ENCODE assay signal across 8 cellular contexts in genomic region chr16:30183236-30183960, GRCh38. TPM values are rescaled to one million over a fixed set of nuclear protein-coding genes. Genes with fewer than 3 reads are reported as not detected.
DNase-seq lines count a peak whose midpoint lies in the region; ATAC-seq, FAIRE-seq and TF ChIP-seq lines count a peak whose summit lies in the region.

Gene CORO1A (plus strand): TSS chr16:30183602. CDS start chr16:30185210, 1,608 bp downstream.

- DNase-seq in AG09319 (ENCODE audit: extremely low read depth, low read depth) = peak; percentile 23
- peak; percentile 80 for DNase-seq in NOMO-1 treated with DMSO at 0.1 percent for 48 hours (lab: John Stamatoyannopoulos, UW; ENCODE audit: unreplicated experiment)
- DNase-seq in activated CD8-positive, alpha-beta memory T cell treated with anti-CD3 and anti-CD28 coated beads, Interleukin-2, amount 10 ng/mL, durations not matched to agents 7 days and 5 days = peak; percentile 93
- DNase-seq in endothelial cell of umbilical vein (ENCODE audit: low read depth, low spot score) = peak; percentile 69
- DNase-seq in stimulated activated CD8-positive, alpha-beta memory T cell treated with anti-CD3 and anti-CD28 coated beads, Interleukin-2, amount 100 ng/mL, for 1 hour (ENCODE audit: low read depth in 2 of 2) = peak; percentile 67 to 70

- H3K4me3 ChIP-seq in endothelial cell of umbilical vein (replicated peaks in 1 of 3; ENCODE audit: insufficient read depth in 1 of 3, low read depth in 1 of 3, low read length in 3 of 3) = peak within 1 kb of the TSS; percentile 32 to 54 (median 42)
- peak within 1 kb of the TSS; percentile 94 for H3K4me3 ChIP-seq in mononuclear cell (ENCODE audit: low read length)

- H2AFZ ChIP-seq in endothelial cell of umbilical vein (ENCODE audit: low read depth, low read length) = peak within 1 kb of the TSS; percentile 94

- no peaks in the 10 kb centered on the region for H3K27me3 Mint-ChIP-seq in activated CD8-positive, alpha-beta memory T cell treated with anti-CD3 and anti-CD28 coated beads, Interleukin-2, amount 10 ng/mL, durations not matched to agents 7 days and 5 days

- peak within 1 kb of the TSS; percentile 35 for H3K9ac ChIP-seq in endothelial cell of umbilical vein (replicated peaks; ENCODE audit: extremely low read depth, insufficient read depth, low read length)

- peaks cover 5% of the 10 kb centered on the region for H3K4me1 ChIP-seq in endothelial cell of umbilical vein (ENCODE audit: control insufficient read depth, extremely low read depth, insufficient read depth, low read length)
- peaks cover 47% of the 10 kb centered on the region for H3K4me1 ChIP-seq in mononuclear cell (ENCODE audit: insufficient read depth, low read length)

- FAIRE-seq in endothelial cell of umbilical vein (lab: Jason Lieb, UNC) = peak; percentile 82

- no peaks in the 10 kb centered on the region for H3K79me2 ChIP-seq in endothelial cell of umbilical vein (ENCODE audit: control insufficient read depth, insufficient read depth, low read length)

- H3K9me3 ChIP-seq in endothelial cell of umbilical vein (replicated peaks; ENCODE audit: control insufficient read depth, insufficient read depth, low read length) = no peaks in the 10 kb centered on the region
- no peaks in the 10 kb centered on the region for H3K9me3 ChIP-seq in mononuclear cell (ENCODE audit: low read depth, low read length)

- BruUV-seq in endothelial cell of umbilical vein (replicated peaks; lab: Mats Ljungman, UMichigan) = no TSS peak

- no peaks in the 10 kb centered on the region for H3K27me3 ChIP-seq in endothelial cell of umbilical vein (ENCODE audit: control insufficient read depth in 2 of 2, insufficient read depth in 2 of 2, low read length in 2 of 2)
- no peaks in the 10 kb centered on the region for H3K27me3 ChIP-seq in mononuclear cell (ENCODE audit: insufficient read depth, low read length)

- H3K27ac ChIP-seq in endothelial cell of umbilical vein (ENCODE audit: insufficient read depth, low read depth, low read length) = no peak within 1 kb of the TSS

- intact Hi-C loops in endothelial cell of umbilical vein (cut with micrococcal nuclease) = no loop called here

- peak; percentile 54 for TF ChIP-seq POLR2A in endothelial cell of umbilical vein (IDR thresholded peaks at IDR 0.05; ENCODE audit: low read depth, low read length)

- POLR2A ChIA-PET in endothelial cell of umbilical vein (lab: Charles Lee) = no interaction called here

- H3K36me3 Mint-ChIP-seq in activated CD8-positive, alpha-beta memory T cell treated with anti-CD3 and anti-CD28 coated beads, Interleukin-2, amount 10 ng/mL, durations not matched to agents 7 days and 5 days = peaks cover 43% of the 10 kb centered on the region

- dilution Hi-C loops in endothelial cell of umbilical vein (cut with MboI; ENCODE audit: extremely low pct_ligation_motif_present, low sequenced_read_pairs) = no loop called here

- peak within 1 kb of the TSS; percentile 69 for H3K4me2 ChIP-seq in endothelial cell of umbilical vein (ENCODE audit: insufficient read depth, low read length)

- peak within 1 kb of the TSS; percentile 100 for H3K4me3 Mint-ChIP-seq in activated CD8-positive, alpha-beta memory T cell treated with anti-CD3 and anti-CD28 coated beads, Interleukin-2, amount 10 ng/mL, durations not matched to agents 7 days and 5 days

- H4K20me1 ChIP-seq in endothelial cell of umbilical vein (replicated peaks; ENCODE audit: control insufficient read depth, extremely low read depth, insufficient read depth, low read length) = no peaks in the 10 kb centered on the region

- ATAC-seq in GM19025 (IDR thresholded peaks at IDR 0.05; ENCODE audit: low read depth, unreplicated experiment) = peak; percentile 54
- ATAC-seq in HG03460 (IDR thresholded peaks at IDR 0.05; ENCODE audit: unreplicated experiment) = peak; percentile 48
- peak; percentile 59 for ATAC-seq in activated CD8-positive, alpha-beta memory T cell treated with anti-CD3 and anti-CD28 coated beads, Interleukin-2, amount 10 ng/mL, durations not matched to agents 7 days and 5 days

- TF ChIP-seq CTCF in AG09319 (IDR thresholded peaks at IDR 0.05; ENCODE audit: low read depth, low read length) (no peak), endothelial cell of umbilical vein (IDR thresholded peaks at IDR 0.05; ENCODE audit: extremely low read depth in 1 of 2, insufficient read depth in 1 of 2, low read depth in 1 of 2, low read length in 2 of 2) (no peak)

- peak within 1 kb of the TSS; percentile 100 for H3K27ac Mint-ChIP-seq in activated CD8-positive, alpha-beta memory T cell treated with anti-CD3 and anti-CD28 coated beads, Interleukin-2, amount 10 ng/mL, durations not matched to agents 7 days and 5 days

- H3K9me3 Mint-ChIP-seq in activated CD8-positive, alpha-beta memory T cell treated with anti-CD3 and anti-CD28 coated beads, Interleukin-2, amount 10 ng/mL, durations not matched to agents 7 days and 5 days (ENCODE audit: low read depth) = no peaks in the 10 kb centered on the region

- H3K36me3 ChIP-seq in endothelial cell of umbilical vein (ENCODE audit: control insufficient read depth in 2 of 2, extremely low read depth in 1 of 2, insufficient read depth in 2 of 2, low read length in 2 of 2) = no peaks in the 10 kb centered on the region

- H3K9me1 ChIP-seq in endothelial cell of umbilical vein (replicated peaks; ENCODE audit: control insufficient read depth, extremely low read depth, insufficient read depth, low read length) = no peaks in the 10 kb centered on the region

- peaks cover 30% of the 10 kb centered on the region for H3K4me1 Mint-ChIP-seq in activated CD8-positive, alpha-beta memory T cell treated with anti-CD3 and anti-CD28 coated beads, Interleukin-2, amount 10 ng/mL, durations not matched to agents 7 days and 5 days

- CTCF ChIA-PET in activated CD8-positive, alpha-beta memory T cell treated with anti-CD3 and anti-CD28 coated beads, Interleukin-2, amount 10 ng/mL, durations not matched to agents 7 days and 5 days (lab: Charles Lee) = interaction anchor here (0.7 to 2.2 kb wide), 6 partner anchors 41 to 226 kb away, joined by 3 to 15 read pairs (median 4); partner anchors contain the start of genes ALDOA and TBX6
- CTCF ChIA-PET in endothelial cell of umbilical vein (lab: Charles Lee) = interaction anchor here (1.0 kb wide), 3 partner anchors 91 to 234 kb away, joined by 6 to 8 read pairs (median 7); partner anchors contain the start of gene TBX6

TF ChIP-seq in endothelial cell of umbilical vein, 7 proteins besides CTCF, POLR2A, EP300 and RAD21:
- TF ChIP-seq POLR2AphosphoS5 (IDR thresholded peaks at IDR 0.05; ENCODE audit: insufficient read depth, low read depth, low read length) (peak; percentile 49), MAX (IDR thresholded peaks at IDR 0.05; ENCODE audit: insufficient read depth, insufficient read length) (no peak), MYC (IDR thresholded peaks at IDR 0.05; ENCODE audit: low read depth, low read length) (no peak), EZH2 (IDR thresholded peaks at IDR 0.05; ENCODE audit: borderline replicate concordance, low read depth, low read length, severe bottlenecking) (no peak), GATA2 (IDR thresholded peaks at IDR 0.05; ENCODE audit: insufficient read depth, insufficient read length, low read depth, low read length) (no peak), FOS (IDR thresholded peaks at IDR 0.05; ENCODE audit: borderline replicate concordance, insufficient read depth, low read length) (no peak), JUN (IDR thresholded peaks at IDR 0.05; ENCODE audit: borderline replicate concordance, insufficient read depth, insufficient read length, low read depth) (no peak)

RNA-seq across cellular contexts. Expression of gene CORO1A, which starts in this region (rescaled TPM):
- 1,000 to 10,000 TPM; 1,639 to 1,875 TPM for total RNA-seq in activated CD8-positive, alpha-beta memory T cell treated with anti-CD3 and anti-CD28 coated beads, Interleukin-2, amount 10 ng/mL, durations not matched to agents 7 days and 5 days
- total RNA-seq in endothelial cell of umbilical vein (6.1 and 6.6 TPM in 2 replicates), mononuclear cell (361 TPM)
- polyA plus RNA-seq in endothelial cell of umbilical vein = 4.7 and 6.4 TPM in 2 replicates
- 4.2 and 4.3 TPM in 2 replicates for polyA plus RNA-seq in endothelial cell of umbilical vein (2011; cell fraction: cytosol; rRNA removed)
- polyA plus RNA-seq in endothelial cell of umbilical vein (2011; cell fraction: nucleus; rRNA removed) = 6.0 and 6.4 TPM in 2 replicates
- polyA plus RNA-seq in endothelial cell of umbilical vein (2012) = 7.1 and 9.5 TPM in 2 replicates
- polyA minus RNA-seq in endothelial cell of umbilical vein = 1.1 and 7.8 TPM in 2 replicates
- not detected for polyA minus RNA-seq in endothelial cell of umbilical vein (2011; cell fraction: cytosol; rRNA and poly(A)+ RNA removed)
- polyA minus RNA-seq in endothelial cell of umbilical vein (2011; cell fraction: nucleus; rRNA and poly(A)+ RNA removed) = 0.38 and 1.2 TPM in 2 replicates

Comparison
In these comparisons a context has a peak if more than half of its experiments do, and no peak if none do; other contexts are left out.
1. RNA of gene CORO1A (total RNA-seq): 1,639 to 1,875 TPM in activated CD8-positive, alpha-beta memory T cell treated with anti-CD3 and anti-CD28 coated beads, Interleukin-2, amount 10 ng/mL, durations not matched to agents 7 days and 5 days and 361 TPM in mononuclear cell (single experiment); 6.1 to 6.6 TPM in endothelial cell of umbilical vein; every median in the first group is over 10 times any median in the second.
2. DNase-seq: peak in every context shown above with its lines; median percentile 93 in activated CD8-positive, alpha-beta memory T cell treated with anti-CD3 and anti-CD28 coated beads, Interleukin-2, amount 10 ng/mL, durations not matched to agents 7 days and 5 days; 80 in NOMO-1 treated with DMSO at 0.1 percent for 48 hours; 69 in endothelial cell of umbilical vein; 68 in stimulated activated CD8-positive, alpha-beta memory T cell treated with anti-CD3 and anti-CD28 coated beads, Interleukin-2, amount 100 ng/mL, for 1 hour; 23 in AG09319.
3. Peak in every context shown above with its lines, with median percentiles within 50 percentile points of each other: ATAC-seq.